ENCODE assay signal across 11 cellular contexts in genomic region chr10:69800665-69801064, GRCh38. TPM values are rescaled to one million over a fixed set of nuclear protein-coding genes. Genes with fewer than 3 reads are reported as not detected.
A peak's percentile ranks its signal among the peaks of the same experiment; 100 is the strongest.
DNase-seq lines count a peak whose midpoint lies in the region; ATAC-seq, FAIRE-seq and TF ChIP-seq lines count a peak whose summit lies in the region.
"Had no signal": no experiment of that assay in that cellular context is flagged by ENCODE, and none has a peak within 500 bp of the region (broad histone marks: within the 10 kb centered on the region; RNA-seq: fewer than 3 reads in every experiment).

No MANE protein-coding gene starts in this region.

- TF ChIP-seq CTCF in Caco-2 (IDR thresholded peaks at IDR 0.05; ENCODE audit: insufficient read depth in 1 of 2, low read depth in 1 of 2, low read length in 1 of 2, severe bottlenecking in 1 of 2, unreplicated experiment in 1 of 2) (no peak), endodermal cell (conservative IDR thresholded peaks at IDR 0.05) (no peak), neural crest cell (conservative IDR thresholded peaks at IDR 0.05) (no peak), heart right ventricle (IDR thresholded peaks at IDR 0.05) (no peak)

- H3K27ac ChIP-seq in HUES64 (ENCODE audit: low read depth, low read length) = no peak overlapping the region
- H3K27ac ChIP-seq in endodermal cell (ENCODE audit: low read depth, low read length) = no peak overlapping the region
- H3K27ac ChIP-seq in small intestine (ENCODE audit: low read depth in 1 of 2, low read length in 1 of 2) = no peak overlapping the region
- H3K27ac ChIP-seq in heart right ventricle = no peak overlapping the region

- peaks cover 10% of the 10 kb centered on the region for H3K9me3 Mint-ChIP-seq in Caco-2 (ENCODE audit: unreplicated experiment)
- H3K9me3 Mint-ChIP-seq in endodermal cell = peaks cover 4% of the 10 kb centered on the region
- H3K9me3 Mint-ChIP-seq in neural crest cell = peaks cover 2% of the 10 kb centered on the region
- H3K9me3 Mint-ChIP-seq: memory B cell had no signal

- FAIRE-seq in small intestine (lab: Jason Lieb, UNC) = no peak

- intact Hi-C loops in Caco-2 (cut with micrococcal nuclease; ENCODE audit: unreplicated experiment) = loop anchor here (1.0 kb wide), 4 partner anchors 11 to 156 kb away; no protein-coding TSS in a partner anchor
- intact Hi-C loops in heart right ventricle (cut with DNase I) = loop anchor here in 8 of 10 donors (1.0 to 10.0 kb wide), 12 partner anchors 63 to 156 kb away; no protein-coding TSS in a partner anchor

- H3K27me3 Mint-ChIP-seq in Caco-2 (ENCODE audit: insufficient read depth, unreplicated experiment) = peaks cover 38% of the 10 kb centered on the region
- H3K27me3 Mint-ChIP-seq in endodermal cell (ENCODE audit: insufficient read depth) = peaks cover 40% of the 10 kb centered on the region
- peaks cover 58% of the 10 kb centered on the region for H3K27me3 Mint-ChIP-seq in neural crest cell (ENCODE audit: low read depth)

- H3K9me3 ChIP-seq in Caco-2 (0 out of 2 replicates have a peak, but pooled peaks cover 7% of the 10 kb centered on the region), HUES64 (ENCODE audit: insufficient read depth, low read depth, low read length) (0 out of 2 replicates have a peak, but pooled peaks cover 3% of the 10 kb centered on the region), endodermal cell (ENCODE audit: control insufficient read depth, low read length) (peaks cover 4% of the 10 kb centered on the region), small intestine (ENCODE audit: control insufficient read depth, low read depth) (no peaks in the 10 kb centered on the region), heart right ventricle (peaks cover 0 to 7% (median 2%) of the 10 kb centered on the region in 11 donors)

- WGBS in HUES64 = 46% methylated on average over 2 of the region's 2 CpGs
- WGBS in endodermal cell (ENCODE audit: insufficient coverage in 1 of 2, insufficient read length in 1 of 2), 2 experiments = 36 to 43% methylated on average over 1 to 2 of the region's 2 CpGs
- 57 to 76% (median 64%) methylated on average over 2 of the region's 2 CpGs for whole genome bisulfite sequencing in small intestine, 3 donors
- WGBS in heart right ventricle, 2 donors = 68 to 86% methylated on average over 2 of the region's 2 CpGs

- H3K27ac Mint-ChIP-seq in Caco-2 (ENCODE audit: unreplicated experiment) (no peak overlapping the region), endodermal cell (peak overlapping the region; percentile 78), neural crest cell (ENCODE audit: unreplicated experiment) (no peak overlapping the region)
- H3K27ac Mint-ChIP-seq: memory B cell had no signal

- no peaks in the 10 kb centered on the region for H3K36me3 Mint-ChIP-seq in Caco-2 (ENCODE audit: insufficient read depth, unreplicated experiment)
- no peaks in the 10 kb centered on the region for H3K36me3 Mint-ChIP-seq in endodermal cell (ENCODE audit: low read depth)
- H3K36me3 Mint-ChIP-seq in neural crest cell (ENCODE audit: low read depth) = no peaks in the 10 kb centered on the region
- H3K36me3 Mint-ChIP-seq: memory B cell had no signal

- ATAC-seq in heart right ventricle (no peak), HG02623 (IDR thresholded peaks at IDR 0.05; ENCODE audit: unreplicated experiment) (no peak)

- H3K9ac ChIP-seq in HUES64 (ENCODE audit: low read depth, low read length) (no peak overlapping the region), endodermal cell (ENCODE audit: extremely low read depth, low read length, poor library complexity, severe bottlenecking) (no peak overlapping the region)

- no peak for DNase-seq in Caco-2
- no peak for DNase-seq in endodermal cell
- DNase-seq in neural crest cell (ENCODE audit: low read depth, low spot score) = no peak
- DNase-seq in small intestine = no peak
- DNase-seq in heart right ventricle = no peak
- DNase-seq in medulla oblongata (ENCODE audit: extremely low spot score) = no peak
- DNase-seq: SHP77 had no signal

- H3K36me3 ChIP-seq in Caco-2 (ENCODE audit: control insufficient read depth, insufficient read depth, low read length) = no peaks in the 10 kb centered on the region
- no peaks in the 10 kb centered on the region for H3K36me3 ChIP-seq in HUES64 (ENCODE audit: insufficient read depth, low read length)
- H3K36me3 ChIP-seq in endodermal cell (ENCODE audit: control insufficient read depth, insufficient read depth, low read length) = no peaks in the 10 kb centered on the region
- H3K36me3 ChIP-seq in small intestine (ENCODE audit: control insufficient read depth in 2 of 2, insufficient read depth in 2 of 2, low read length in 2 of 2) = no peaks in the 10 kb centered on the region
- H3K36me3 ChIP-seq in heart right ventricle = no peaks in the 10 kb centered on the region
- H3K36me3 ChIP-seq: heart left ventricle had no signal

- no TSS peak for BruUV-seq in Caco-2 (replicated peaks; lab: Mats Ljungman, UMichigan)

- peaks cover 7% of the 10 kb centered on the region for H3K4me1 Mint-ChIP-seq in Caco-2 (ENCODE audit: low read depth, unreplicated experiment)
- peaks cover 32% of the 10 kb centered on the region for H3K4me1 Mint-ChIP-seq in endodermal cell
- H3K4me1 Mint-ChIP-seq in neural crest cell = peaks cover 30% of the 10 kb centered on the region

- no peak overlapping the region for H3K4me3 ChIP-seq in Caco-2 (ENCODE audit: low read depth, low read length)
- H3K4me3 ChIP-seq in HUES64 (ENCODE audit: low read length) = peak overlapping the region; percentile 59; the same call in 1 of the 2 replicates
- peak overlapping the region; percentile 89 for H3K4me3 ChIP-seq in endodermal cell (ENCODE audit: low read length)
- H3K4me3 ChIP-seq in small intestine (ENCODE audit: low read depth in 1 of 2, low read length in 2 of 2) = no peak overlapping the region
- no peak overlapping the region for H3K4me3 ChIP-seq in heart right ventricle

- H3K27me3 ChIP-seq in Caco-2 (replicated peaks; ENCODE audit: control insufficient read depth, insufficient read depth, low read length) (peaks cover 7% of the 10 kb centered on the region), HUES64 (ENCODE audit: insufficient read depth, low read length) (peaks cover 31% of the 10 kb centered on the region), endodermal cell (ENCODE audit: control insufficient read depth, insufficient read depth, low read length, poor library complexity, severe bottlenecking) (peaks cover 12% of the 10 kb centered on the region), small intestine (ENCODE audit: control insufficient read depth in 2 of 2, insufficient read depth in 2 of 2, low read length in 2 of 2) (peaks cover 6 to 8% of the 10 kb centered on the region in 2 donors), heart right ventricle (peaks cover 0 to 43% (median 7%) of the 10 kb centered on the region in 7 donors)

- H3K4me1 ChIP-seq in Caco-2 (peaks cover 18% of the 10 kb centered on the region), HUES64 (ENCODE audit: insufficient read depth, low read length) (peaks cover 8% of the 10 kb centered on the region; the same call in 1 of the 2 replicates), endodermal cell (ENCODE audit: control insufficient read depth, insufficient read depth, low read length) (peaks cover 4% of the 10 kb centered on the region), small intestine (ENCODE audit: control insufficient read depth in 2 of 2, insufficient read depth in 1 of 2, low read depth in 1 of 2, low read length in 1 of 2) (peaks cover 0 to 2% of the 10 kb centered on the region in 2 donors), heart right ventricle (peaks cover 2 to 30% (median 16%) of the 10 kb centered on the region in 9 donors)

- CTCF ChIA-PET in Caco-2 (lab: Charles Lee) = interaction anchor here (0.9 to 1.4 kb wide), 14 partner anchors 8 to 155 kb away, joined by 3 to 15 read pairs (median 4); no protein-coding TSS in a partner anchor

- POLR2A ChIA-PET in Caco-2 (lab: Charles Lee) = no interaction called here

- peak overlapping the region; percentile 71 for H3K4me3 Mint-ChIP-seq in Caco-2 (ENCODE audit: unreplicated experiment)
- peak overlapping the region; percentile 74 for H3K4me3 Mint-ChIP-seq in endodermal cell
- peak overlapping the region; percentile 90 for H3K4me3 Mint-ChIP-seq in neural crest cell

RNA-seq across cellular contexts. Expression of gene COL13A1, which starts 1.0 kb away (rescaled TPM):
- total RNA-seq in Caco-2 (2022) = not detected in 2 replicates
- 4.1 TPM for polyA plus RNA-seq in HUES64 (2013, experiment 1 of 2)
- 7.1 TPM for polyA plus RNA-seq in HUES64 (2013, experiment 2 of 2)
- total RNA-seq in endodermal cell = 10 to 100 TPM; 15.9 to 20.7 TPM
- polyA plus RNA-seq in endodermal cell (2013, experiment 1 of 2) = 5.3 TPM
- 7.2 TPM for polyA plus RNA-seq in endodermal cell (2013, experiment 2 of 2)
- total RNA-seq in neural crest cell = 8.1 and 9.5 TPM in 2 replicates
- under 1 TPM; 0.45 to 0.66 (median 0.54) TPM for polyA plus RNA-seq in small intestine
- total RNA-seq in heart right ventricle = 1 to 10 TPM in 9 of 10 donors, under 1 TPM in 1; 0.70 to 6.8 (median 2.9) TPM
- 1 to 10 TPM; 2.1 to 2.5 TPM for polyA plus RNA-seq in heart right ventricle

Comparison
In these comparisons a context has a peak if more than half of its experiments do, and no peak if none do; other contexts are left out.
1. H3K4me3 ChIP-seq: peak in HUES64 (single experiment) and endodermal cell (single experiment); none in Caco-2 (single experiment), small intestine (0 of 2) and heart right ventricle (0 of 10).
2. Peak in every context shown above with its lines, with median percentiles within 50 percentile points of each other: H3K4me3 Mint-ChIP-seq.